In genomic region chr7:27010068-27010467, GRCh38 we compare ENCODE assay signal across 22 cellular contexts.
DNase-seq lines count a peak whose midpoint lies in the region; ATAC-seq, FAIRE-seq and TF ChIP-seq lines count a peak whose summit lies in the region.
"Had no signal": no experiment of that assay in that cellular context is flagged by ENCODE, and none has a peak within 500 bp of the region (broad histone marks: within the 10 kb centered on the region; RNA-seq: fewer than 3 reads in every experiment).

No MANE protein-coding gene starts in this region.

- no peaks in the 10 kb centered on the region for H4K20me1 ChIP-seq in K562 (replicated peaks; ENCODE audit: control insufficient read depth, insufficient read depth, low read length)
- H4K20me1 ChIP-seq: BLaER1 treated with 17β-estradiol and CSF1 and Interleukin-3, amounts not matched to agents 10 nM and 100 nM had no signal

- H3K4me1 ChIP-seq in A549, result no peaks in the 10 kb centered on the region
- no peaks in the 10 kb centered on the region for H3K4me1 ChIP-seq in K562 (replicated peaks in 1 of 2; ENCODE audit: control insufficient read depth in 2 of 2, insufficient read depth in 2 of 2, low read length in 2 of 2)
- no peaks in the 10 kb centered on the region for H3K4me1 ChIP-seq in ovary (ENCODE audit: insufficient read depth)
- H3K4me1 ChIP-seq: Caco-2 had no signal

- H2AFZ ChIP-seq in K562 (ENCODE audit: low read depth, low read length), result no peak overlapping the region

- POLR2A ChIA-PET in A549 (lab: Yijun Ruan, JAX), result no interaction called here
- POLR2A ChIA-PET in K562 (lab: Yijun Ruan, JAX), result interaction anchor here (0.6 kb wide), 1 partner anchor 1236 kb away, joined by 6 read pairs; no protein-coding TSS in a partner anchor

- H3K4me3 ChIP-seq in A549 (no peak overlapping the region), K562 (no peak overlapping the region), ovary (no peak overlapping the region)
- H3K4me3 ChIP-seq: BLaER1 treated with 17β-estradiol and CSF1 and Interleukin-3, amounts not matched to agents 10 nM and 100 nM had no signal

- TF ChIP-seq RAD21 in A549 (conservative IDR thresholded peaks at IDR 0.05 in 1 of 2, IDR thresholded peaks at IDR 0.05 in 1 of 2), result no peak
- no peak for TF ChIP-seq RAD21 in K562 (CRISPR knock-in tag; conservative IDR thresholded peaks at IDR 0.05 in 1 of 2, IDR thresholded peaks at IDR 0.05 in 1 of 2)

- H3K9me1 ChIP-seq in K562 (ENCODE audit: control insufficient read depth, insufficient read depth, low read length), result no peaks in the 10 kb centered on the region

- in situ Hi-C loops in K562 (cut with MboI), result no loop called here

- no TSS peak for BruUV-seq in K562 (replicated peaks; lab: Mats Ljungman, UMichigan)

- no peak for DNase-seq in A549 (ENCODE audit: low read depth in 1 of 2, low spot score in 1 of 2)
- DNase-seq in K562 (ENCODE audit: extremely low read depth in 1 of 4, low spot score in 3 of 4), result no peak
- DNase-seq in ovary, result no peak
- DNase-seq: 8988T; AML-193; Caco-2; CD4-positive, alpha-beta T cell; CD8-positive, alpha-beta T cell; DMS 273 treated with DMSO at 0.1 percent for 48 hours; DMS153; DMS53; DMS79; DND-41; EL; GF-D8 had no signal

- FAIRE-seq in A549 (lab: Jason Lieb, UNC) (no peak), G401.6 (lab: Jason Lieb, UNC) (peak; percentile 33), K562 (lab: Jason Lieb, UNC) (no peak)
- FAIRE-seq: A204.1, GM12891, GM19239 had no signal

- WGBS in A549 (ENCODE audit: missing lambda C conversion rate), result 48% methylated on average over 3 of the region's 3 CpGs
- WGBS in K562 (ENCODE audit: insufficient coverage, low coverage, missing lambda C conversion rate), result 0% methylated on average over 3 of the region's 3 CpGs
- WGBS in ovary, 3 donors, result 87 to 90% (median 90%) methylated on average over 3 of the region's 3 CpGs

- H3K79me2 ChIP-seq in K562 (ENCODE audit: control insufficient read depth, insufficient read depth, low read length), result no peaks in the 10 kb centered on the region

- ATAC-seq in A549, result no peak
- ATAC-seq in K562, result no peak
- ATAC-seq in HG03159 (IDR thresholded peaks at IDR 0.05; ENCODE audit: unreplicated experiment), result no peak
- ATAC-seq: CD8-positive, alpha-beta T cell had no signal

- TF ChIP-seq EP300 in A549 (IDR thresholded peaks at IDR 0.05) (no peak), K562 (IDR thresholded peaks at IDR 0.05; ENCODE audit: low read length) (no peak), ovary (IDR thresholded peaks at IDR 0.05) (no peak)

- H3K9me3 ChIP-seq in A549 (peaks cover 23% of the 10 kb centered on the region; the same call in 2 of the 3 replicates), K562 (replicated peaks; ENCODE audit: control insufficient read depth, insufficient read depth, low read depth, low read length) (0 out of 2 replicates have a peak, but pooled peaks cover 2% of the 10 kb centered on the region), ovary (no peaks in the 10 kb centered on the region)

- intact Hi-C loops in K562 (cut with micrococcal nuclease), result no loop called here
- intact Hi-C loops in ovary (cut with DNase I), result no loop called here

- TF ChIP-seq POLR2A in A549 (IDR thresholded peaks at IDR 0.05; ENCODE audit: low read length), result no peak
- no peak for TF ChIP-seq POLR2A in K562 (conservative IDR thresholded peaks at IDR 0.05)
- no peak for TF ChIP-seq POLR2A in ovary (IDR thresholded peaks at IDR 0.05)

- TF ChIP-seq CTCF in A549 (IDR thresholded peaks at IDR 0.05) (no peak), K562 (IDR thresholded peaks at IDR 0.05 in 2 of 3, conservative IDR thresholded peaks at IDR 0.05 in 1 of 3; ENCODE audit: insufficient read depth in 2 of 3, low read depth in 1 of 3, low read length in 3 of 3) (no peak), ovary (IDR thresholded peaks at IDR 0.05) (no peak)

- H3K36me3 ChIP-seq in K562 (ENCODE audit: control insufficient read depth, insufficient read depth, low read length), result no peaks in the 10 kb centered on the region
- no peaks in the 10 kb centered on the region for H3K36me3 ChIP-seq in ovary
- H3K36me3 ChIP-seq: BLaER1 treated with 17β-estradiol and CSF1 and Interleukin-3, amounts not matched to agents 10 nM and 100 nM had no signal

- CTCF ChIA-PET in A549 (lab: Yijun Ruan, JAX), result no interaction called here
- CTCF ChIA-PET in K562 (lab: Yijun Ruan, JAX; ENCODE audit: low intra/inter-chr PET ratio), result no interaction called here

- no peak overlapping the region for H3K9ac ChIP-seq in K562 (ENCODE audit: insufficient read depth in 1 of 2, low read depth in 2 of 2, low read length in 2 of 2)
- H3K9ac ChIP-seq: BLaER1 treated with 17β-estradiol and CSF1 and Interleukin-3, amounts not matched to agents 10 nM and 100 nM had no signal

- H3K27ac ChIP-seq in A549 (no peak overlapping the region), K562 (ENCODE audit: extremely low read depth, low read depth, low read length) (no peak overlapping the region), ovary (no peak overlapping the region)
- H3K27ac ChIP-seq: BLaER1 treated with 17β-estradiol and CSF1 and Interleukin-3, amounts not matched to agents 10 nM and 100 nM; C4-2B had no signal

- H3K27me3 ChIP-seq in K562 (ENCODE audit: control insufficient read depth in 2 of 2, insufficient read depth in 2 of 2, low read length in 2 of 2) (no peaks in the 10 kb centered on the region), ovary (no peaks in the 10 kb centered on the region)
- H3K27me3 ChIP-seq: BLaER1 treated with 17β-estradiol and CSF1 and Interleukin-3, amounts not matched to agents 10 nM and 100 nM had no signal

- H3K4me2 ChIP-seq in A549 (no peak overlapping the region), K562 (ENCODE audit: insufficient read depth, low read length) (no peak overlapping the region)
- H3K4me2 ChIP-seq: BLaER1 treated with 17β-estradiol and CSF1 and Interleukin-3, amounts not matched to agents 10 nM and 100 nM had no signal

TF ChIP-seq in A549, 52 proteins besides CTCF, POLR2A, EP300 and RAD21:
- TF ChIP-seq CEBPB (IDR thresholded peaks at IDR 0.05), result no peak
- no peak for TF ChIP-seq NR3C1 (IDR thresholded peaks at IDR 0.05)
- no peak for TF ChIP-seq USF2 (IDR thresholded peaks at IDR 0.05)
- peak; percentile 85 for TF ChIP-seq MAFK (IDR thresholded peaks at IDR 0.05; ENCODE audit: partially characterized antibody)
- TF ChIP-seq FOXS1 (CRISPR knock-in tag; IDR thresholded peaks at IDR 0.05), result no peak

TF ChIP-seq in K562, 482 proteins besides CTCF, POLR2A, EP300 and RAD21:
- no peak for TF ChIP-seq ETV6 (IDR thresholded peaks at IDR 0.05; ENCODE audit: borderline replicate concordance in 1 of 2, low read depth in 2 of 2, low read length in 1 of 2)
- TF ChIP-seq ETV6 (CRISPR knock-in tag; IDR thresholded peaks at IDR 0.05; ENCODE audit: borderline replicate concordance), result no peak
- TF ChIP-seq C11orf30 (IDR thresholded peaks at IDR 0.05; ENCODE audit: low read depth), result peak; percentile 43; the same call in 1 of the 2 replicates
- no peak for TF ChIP-seq CHD4 (IDR thresholded peaks at IDR 0.05; ENCODE audit: insufficient read depth, insufficient replicate concordance, low read depth, low read length, poor library complexity, severe bottlenecking)
- peak; percentile 43; the same call in 1 of the 2 replicates for TF ChIP-seq MAFG (tag; conservative IDR thresholded peaks at IDR 0.05)
- peak; percentile 75 for TF ChIP-seq ZNF316 (IDR thresholded peaks at IDR 0.05)
- TF ChIP-seq MAFF (IDR thresholded peaks at IDR 0.05; ENCODE audit: low read length), result peak; percentile 52; the same call in 1 of the 2 replicates
- TF ChIP-seq RB1 (IDR thresholded peaks at IDR 0.05; ENCODE audit: low read depth), result no peak
- peak; percentile 56; the same call in 1 of the 2 replicates for TF ChIP-seq MAFK (IDR thresholded peaks at IDR 0.05; ENCODE audit: low read length)

Comparison
In these comparisons a context has a peak if more than half of its experiments do, and no peak if none do; other contexts are left out.
1. Of the 35 proteins assayed by ChIP-seq in both K562 and A549: peak only in K562: none; only in A549: none; in both: MAFK; in neither: 34.